Comparison of ENCODE assay signal across 15 cellular contexts in genomic region chr19:49915271-49915670, GRCh38. TPM values are rescaled to one million over a fixed set of nuclear protein-coding genes. Genes with fewer than 3 reads are reported as not detected.
DNase-seq lines count a peak whose midpoint lies in the region; ATAC-seq and TF ChIP-seq lines count a peak whose summit lies in the region.
"Had no signal": no experiment of that assay in that cellular context is flagged by ENCODE, and none has a peak within 500 bp of the region (broad histone marks: within the 10 kb centered on the region; RNA-seq: fewer than 3 reads in every experiment).

No MANE protein-coding gene starts in this region.

- H3K27ac ChIP-seq in CD4-positive, CD25-positive, alpha-beta regulatory T cell (ENCODE audit: insufficient read depth, low read length, poor library complexity, severe bottlenecking): no peak overlapping the region
- H3K27ac ChIP-seq: right atrium auricular region, uterus had no signal

- H3K36me3 ChIP-seq in CD4-positive, CD25-positive, alpha-beta regulatory T cell (ENCODE audit: control insufficient read depth, insufficient read depth, low read length): peaks cover 29% of the 10 kb centered on the region
- H3K36me3 ChIP-seq: uterus had no signal

- peaks cover 16 to 47% (median 23%) of the 10 kb centered on the region in 4 donors for H3K4me1 Mint-ChIP-seq in CD4-positive, CD25-positive, alpha-beta regulatory T cell
- H3K4me1 Mint-ChIP-seq in activated T-helper 2 cell treated with anti-CD3 and anti-CD28 coated beads, Interferon-gamma antibody, Interleukin-2, Interleukin-4, amounts not matched to agents 10 μg/mL and 5 μg/mL and 100 μg/mL, durations not matched to agents 14 hours and 24 hours and 36 hours (ENCODE audit: low read depth): peaks cover 38% of the 10 kb centered on the region
- H3K4me1 Mint-ChIP-seq in glutamatergic neuron (ENCODE audit: low read depth, unreplicated experiment): peaks cover 8% of the 10 kb centered on the region
- peaks cover 15 to 45% of the 10 kb centered on the region in 2 donors for H3K4me1 Mint-ChIP-seq in natural killer cell

- no peak for ATAC-seq in CD4-positive, CD25-positive, alpha-beta regulatory T cell (ENCODE audit: low read depth in 2 of 2)
- no peak for ATAC-seq in stimulated activated naive CD8-positive, alpha-beta T cell treated with anti-CD3 and anti-CD28 coated beads, Interleukin-15, Interleukin-2, amounts not matched to agents 100 U/mL and 50 U/mL, for 24 hours
- ATAC-seq in natural killer cell: no peak
- ATAC-seq in HG02981 (IDR thresholded peaks at IDR 0.05; ENCODE audit: unreplicated experiment): no peak
- ATAC-seq: esophagus mucosa had no signal

- intact Hi-C loops in activated T-helper 2 cell treated with anti-CD3 and anti-CD28 coated beads, Interferon-gamma antibody, Interleukin-2, Interleukin-4, amounts not matched to agents 10 μg/mL and 5 μg/mL and 100 μg/mL, durations not matched to agents 14 hours and 24 hours and 36 hours (cut with micrococcal nuclease): no loop called here
- intact Hi-C loops in natural killer cell (cut with micrococcal nuclease): no loop called here

- H3K36me3 Mint-ChIP-seq in CD4-positive, CD25-positive, alpha-beta regulatory T cell: peaks cover 37% of the 10 kb centered on the region
- peaks cover 74% of the 10 kb centered on the region for H3K36me3 Mint-ChIP-seq in activated T-helper 2 cell treated with anti-CD3 and anti-CD28 coated beads, Interferon-gamma antibody, Interleukin-2, Interleukin-4, amounts not matched to agents 10 μg/mL and 5 μg/mL and 100 μg/mL, durations not matched to agents 14 hours and 24 hours and 36 hours (ENCODE audit: low read depth)
- H3K36me3 Mint-ChIP-seq in glutamatergic neuron (ENCODE audit: unreplicated experiment) (peaks cover 12% of the 10 kb centered on the region), natural killer cell (no peaks in the 10 kb centered on the region)

- no peak overlapping the region for H3K4me3 ChIP-seq in CD4-positive, CD25-positive, alpha-beta regulatory T cell (ENCODE audit: low read depth, low read length)
- no peak overlapping the region for H3K4me3 ChIP-seq in GM12875 (ENCODE audit: low read depth, low read length)
- H3K4me3 ChIP-seq: right atrium auricular region, uterus had no signal

- no peaks in the 10 kb centered on the region for H3K27me3 ChIP-seq in CD4-positive, CD25-positive, alpha-beta regulatory T cell (ENCODE audit: control insufficient read depth, insufficient read depth, low read length)
- H3K27me3 ChIP-seq: right atrium auricular region, uterus had no signal

- no peak for DNase-seq in CD4-positive, CD25-positive, alpha-beta regulatory T cell
- DNase-seq in activated T-helper 2 cell treated with anti-CD3 and anti-CD28 coated beads, Interferon-gamma antibody, Interleukin-2, Interleukin-4, amounts not matched to agents 10 μg/mL and 5 μg/mL and 100 μg/mL, durations not matched to agents 14 hours and 24 hours and 36 hours (ENCODE audit: low spot score): no peak
- no peak for DNase-seq in glutamatergic neuron
- DNase-seq in stimulated activated naive CD8-positive, alpha-beta T cell treated with anti-CD3 and anti-CD28 coated beads, Interleukin-15, Interleukin-2, amounts not matched to agents 100 U/mL and 50 U/mL, for 24 hours: no peak
- DNase-seq in natural killer cell: no peak
- DNase-seq: H7, NCI-H187, NCI-H526 treated with DMSO at 0.1 percent for 48 hours, uterus had no signal

- no peaks in the 10 kb centered on the region for H3K9me3 Mint-ChIP-seq in CD4-positive, CD25-positive, alpha-beta regulatory T cell
- no peaks in the 10 kb centered on the region for H3K9me3 Mint-ChIP-seq in activated T-helper 2 cell treated with anti-CD3 and anti-CD28 coated beads, Interferon-gamma antibody, Interleukin-2, Interleukin-4, amounts not matched to agents 10 μg/mL and 5 μg/mL and 100 μg/mL, durations not matched to agents 14 hours and 24 hours and 36 hours
- peaks cover 8% of the 10 kb centered on the region for H3K9me3 Mint-ChIP-seq in glutamatergic neuron (ENCODE audit: unreplicated experiment)
- H3K9me3 Mint-ChIP-seq in natural killer cell: no peaks in the 10 kb centered on the region
- H3K9me3 Mint-ChIP-seq: activated naive CD4-positive, alpha-beta T cell treated with anti-CD3 and anti-CD28 coated beads, Interleukin-2, amount 50 U/mL, for 24 hours had no signal

- H3K9me3 ChIP-seq in CD4-positive, CD25-positive, alpha-beta regulatory T cell (ENCODE audit: control insufficient read depth in 2 of 2, low read length in 2 of 2): no peaks in the 10 kb centered on the region
- H3K9me3 ChIP-seq: right atrium auricular region, uterus had no signal

- peak overlapping the region in 2 of 3 donors; percentile 39 to 67 for H3K27ac Mint-ChIP-seq in CD4-positive, CD25-positive, alpha-beta regulatory T cell
- peak overlapping the region; percentile 54 for H3K27ac Mint-ChIP-seq in activated T-helper 2 cell treated with anti-CD3 and anti-CD28 coated beads, Interferon-gamma antibody, Interleukin-2, Interleukin-4, amounts not matched to agents 10 μg/mL and 5 μg/mL and 100 μg/mL, durations not matched to agents 14 hours and 24 hours and 36 hours
- H3K27ac Mint-ChIP-seq in glutamatergic neuron (ENCODE audit: unreplicated experiment) (no peak overlapping the region), natural killer cell (peak overlapping the region in 1 of 2 donors; percentile 65)
- H3K27ac Mint-ChIP-seq: activated naive CD4-positive, alpha-beta T cell treated with anti-CD3 and anti-CD28 coated beads, Interleukin-2, amount 50 U/mL, for 24 hours; nephron had no signal

- H3K27me3 Mint-ChIP-seq in CD4-positive, CD25-positive, alpha-beta regulatory T cell: no peaks in the 10 kb centered on the region
- no peaks in the 10 kb centered on the region for H3K27me3 Mint-ChIP-seq in activated T-helper 2 cell treated with anti-CD3 and anti-CD28 coated beads, Interferon-gamma antibody, Interleukin-2, Interleukin-4, amounts not matched to agents 10 μg/mL and 5 μg/mL and 100 μg/mL, durations not matched to agents 14 hours and 24 hours and 36 hours (ENCODE audit: low read depth)
- H3K27me3 Mint-ChIP-seq in glutamatergic neuron (ENCODE audit: unreplicated experiment) (peaks cover 3% of the 10 kb centered on the region), natural killer cell (ENCODE audit: low read depth in 2 of 2) (no peaks in the 10 kb centered on the region)
- H3K27me3 Mint-ChIP-seq: activated naive CD4-positive, alpha-beta T cell treated with anti-CD3 and anti-CD28 coated beads, Interleukin-2, amount 50 U/mL, for 24 hours had no signal

- peak; percentile 39; the same call in 1 of the 2 replicates for TF ChIP-seq CTCF in GM12875 (IDR thresholded peaks at IDR 0.05; ENCODE audit: borderline replicate concordance, insufficient read depth, low read depth, low read length)
- TF ChIP-seq CTCF in glutamatergic neuron (IDR thresholded peaks at IDR 0.05; ENCODE audit: partially characterized antibody, unreplicated experiment): peak; percentile 42
- TF ChIP-seq CTCF in natural killer cell (IDR thresholded peaks at IDR 0.05): no peak

- H3K4me3 Mint-ChIP-seq in CD4-positive, CD25-positive, alpha-beta regulatory T cell: no peak overlapping the region
- H3K4me3 Mint-ChIP-seq in activated T-helper 2 cell treated with anti-CD3 and anti-CD28 coated beads, Interferon-gamma antibody, Interleukin-2, Interleukin-4, amounts not matched to agents 10 μg/mL and 5 μg/mL and 100 μg/mL, durations not matched to agents 14 hours and 24 hours and 36 hours (ENCODE audit: low read depth): no peak overlapping the region
- no peak overlapping the region for H3K4me3 Mint-ChIP-seq in glutamatergic neuron (ENCODE audit: unreplicated experiment)
- H3K4me3 Mint-ChIP-seq in natural killer cell: no peak overlapping the region
- H3K4me3 Mint-ChIP-seq: activated naive CD4-positive, alpha-beta T cell treated with anti-CD3 and anti-CD28 coated beads, Interleukin-2, amount 50 U/mL, for 24 hours; nephron had no signal

- H3K4me1 ChIP-seq in CD4-positive, CD25-positive, alpha-beta regulatory T cell (ENCODE audit: control insufficient read depth, insufficient read depth, low read length, poor library complexity, severe bottlenecking): peaks cover 11% of the 10 kb centered on the region

RNA-seq across cellular contexts. Expression of gene ATF5, which starts 13.7 kb away (rescaled TPM):
- total RNA-seq in CD4-positive, CD25-positive, alpha-beta regulatory T cell: 19.7 TPM
- 1 to 10 TPM in 2 of 4 donors, under 1 TPM in 2; 0.60 to 1.5 (median 1.1) TPM for polyA plus RNA-seq in CD4-positive, CD25-positive, alpha-beta regulatory T cell
- 26.0 and 28.3 TPM in 2 replicates for total RNA-seq in activated T-helper 2 cell treated with anti-CD3 and anti-CD28 coated beads, Interferon-gamma antibody, Interleukin-2, Interleukin-4, amounts not matched to agents 10 μg/mL and 5 μg/mL and 100 μg/mL, durations not matched to agents 14 hours and 24 hours and 36 hours
- 138 TPM for total RNA-seq in glutamatergic neuron (ENCODE audit: unreplicated experiment)
- total RNA-seq in natural killer cell: 10 to 100 TPM; 11.7 to 15.4 (median 14.2) TPM

RNA-seq across cellular contexts. Expression of gene NUP62, which starts 14.0 kb away (rescaled TPM):
- total RNA-seq in CD4-positive, CD25-positive, alpha-beta regulatory T cell: 43.1 TPM
- 10 to 100 TPM; 40.2 to 47.2 (median 41.3) TPM for polyA plus RNA-seq in CD4-positive, CD25-positive, alpha-beta regulatory T cell
- 170 and 178 TPM in 2 replicates for total RNA-seq in activated T-helper 2 cell treated with anti-CD3 and anti-CD28 coated beads, Interferon-gamma antibody, Interleukin-2, Interleukin-4, amounts not matched to agents 10 μg/mL and 5 μg/mL and 100 μg/mL, durations not matched to agents 14 hours and 24 hours and 36 hours
- total RNA-seq in glutamatergic neuron (ENCODE audit: unreplicated experiment) (65.4 TPM), natural killer cell (10 to 100 TPM; 34.2 to 57.4 (median 40.9) TPM)

RNA-seq across cellular contexts. Expression of gene IL4I1, which starts 18.6 kb away (rescaled TPM):
- 3.7 TPM for total RNA-seq in CD4-positive, CD25-positive, alpha-beta regulatory T cell
- under 1 TPM; 0.20 to 0.85 (median 0.30) TPM for polyA plus RNA-seq in CD4-positive, CD25-positive, alpha-beta regulatory T cell
- total RNA-seq in activated T-helper 2 cell treated with anti-CD3 and anti-CD28 coated beads, Interferon-gamma antibody, Interleukin-2, Interleukin-4, amounts not matched to agents 10 μg/mL and 5 μg/mL and 100 μg/mL, durations not matched to agents 14 hours and 24 hours and 36 hours: 42.3 and 42.4 TPM in 2 replicates
- total RNA-seq in glutamatergic neuron (ENCODE audit: unreplicated experiment): 0.59 TPM
- 1 to 10 TPM; 3.0 to 3.8 (median 3.4) TPM for total RNA-seq in natural killer cell
- total RNA-seq: esophagus mucosa had no signal

RNA-seq across cellular contexts. Expression of gene TBC1D17, which starts 37.8 kb away (rescaled TPM):
- total RNA-seq in CD4-positive, CD25-positive, alpha-beta regulatory T cell: 48.1 TPM
- 1 to 10 TPM; 8.8 to 9.7 (median 9.1) TPM for polyA plus RNA-seq in CD4-positive, CD25-positive, alpha-beta regulatory T cell
- 40.0 and 42.3 TPM in 2 replicates for total RNA-seq in activated T-helper 2 cell treated with anti-CD3 and anti-CD28 coated beads, Interferon-gamma antibody, Interleukin-2, Interleukin-4, amounts not matched to agents 10 μg/mL and 5 μg/mL and 100 μg/mL, durations not matched to agents 14 hours and 24 hours and 36 hours
- 56.8 TPM for total RNA-seq in glutamatergic neuron (ENCODE audit: unreplicated experiment)
- 10 to 100 TPM; 45.8 to 59.7 (median 54.4) TPM for total RNA-seq in natural killer cell

RNA-seq across cellular contexts. Expression of gene AKT1S1, which starts 38.1 kb away (rescaled TPM):
- total RNA-seq in CD4-positive, CD25-positive, alpha-beta regulatory T cell: 12.9 TPM
- 1 to 10 TPM; 3.0 to 4.2 (median 3.8) TPM for polyA plus RNA-seq in CD4-positive, CD25-positive, alpha-beta regulatory T cell
- total RNA-seq in activated T-helper 2 cell treated with anti-CD3 and anti-CD28 coated beads, Interferon-gamma antibody, Interleukin-2, Interleukin-4, amounts not matched to agents 10 μg/mL and 5 μg/mL and 100 μg/mL, durations not matched to agents 14 hours and 24 hours and 36 hours: 26.6 and 29.7 TPM in 2 replicates
- total RNA-seq in glutamatergic neuron (ENCODE audit: unreplicated experiment) (23.7 TPM), natural killer cell (10 to 100 TPM; 12.8 to 17.8 (median 16.1) TPM)
